ENCODE assay signal across 27 cellular contexts in genomic region chr21:45475797-45476570, GRCh38.
A peak's percentile ranks its signal among the peaks of the same experiment; 100 is the strongest.
DNase-seq lines count a peak whose midpoint lies in the region; ATAC-seq and TF ChIP-seq lines count a peak whose summit lies in the region.
"Had no signal": no experiment of that assay in that cellular context is flagged by ENCODE, and none has a peak within 500 bp of the region (broad histone marks: within the 10 kb centered on the region; RNA-seq: fewer than 3 reads in every experiment).

No MANE protein-coding gene starts in this region.

- H3K27ac ChIP-seq in CD4-positive, CD25-positive, alpha-beta regulatory T cell (ENCODE audit: insufficient read depth, low read length, poor library complexity, severe bottlenecking), result no peak overlapping the region
- H3K27ac ChIP-seq in IMR-90 (ENCODE audit: insufficient read depth, low read length), result no peak overlapping the region
- peak overlapping the region; percentile 24 for H3K27ac ChIP-seq in endodermal cell (ENCODE audit: low read depth, low read length)
- H3K27ac ChIP-seq: HL-60, right atrium auricular region, stomach had no signal

- no peak for DNase-seq in activated naive CD4-positive, alpha-beta T cell treated with anti-CD3 and anti-CD28 coated beads for 36 hours
- DNase-seq in activated naive CD4-positive, alpha-beta T cell treated with anti-CD3 and anti-CD28 coated beads, Interleukin-2, amount 50 U/mL, for 16 hours, result no peak
- no peak for DNase-seq in CD4-positive, CD25-positive, alpha-beta regulatory T cell
- DNase-seq in IMR-90 (no peak), endodermal cell (no peak), DMS79 treated with DMSO at 0.1 percent for 48 hours (lab: John Stamatoyannopoulos, UW) (no peak), NCI-H187 (lab: John Stamatoyannopoulos, UW) (no peak)
- DNase-seq: activated CD4-positive, alpha-beta T cell treated with anti-CD3 and anti-CD28 coated beads for 4 hours; activated gamma-delta T cell treated with Interleukin-2 at 50 U/mL for 16 hours; activated T-cell treated with anti-CD3 and anti-CD28 coated beads, Interleukin-2, amount 50 U/mL, for 24 hours; aorta; DMS53; effector CD4-positive, alpha-beta T cell; H7; hypothalamus; Kasumi-1; mammary epithelial cell; NCI-H1417; NCI-H2029 treated with DMSO at 0.1 percent for 48 hours; NCI-H524; SK-N-SH; stomach had no signal

- no peak for TF ChIP-seq CTCF in IMR-90 (conservative IDR thresholded peaks at IDR 0.05; ENCODE audit: low read depth, low read length)
- TF ChIP-seq CTCF in endodermal cell (conservative IDR thresholded peaks at IDR 0.05), result no peak

- no peaks in the 10 kb centered on the region for H3K27me3 ChIP-seq in CD4-positive, CD25-positive, alpha-beta regulatory T cell (ENCODE audit: control insufficient read depth, insufficient read depth, low read length)
- no peaks in the 10 kb centered on the region for H3K27me3 ChIP-seq in IMR-90 (ENCODE audit: control insufficient read depth, insufficient read depth, low read length)
- no peaks in the 10 kb centered on the region for H3K27me3 ChIP-seq in endodermal cell (ENCODE audit: control insufficient read depth, insufficient read depth, low read length, poor library complexity, severe bottlenecking)
- H3K27me3 ChIP-seq: neutrophil, right atrium auricular region had no signal

- no peak overlapping the region for H2AK9ac ChIP-seq in IMR-90 (replicated peaks; ENCODE audit: low read depth, low read length, poor library complexity)

- CTCF ChIA-PET in activated naive CD4-positive, alpha-beta T cell treated with anti-CD3 and anti-CD28 coated beads for 36 hours (lab: Charles Lee), result no interaction called here
- CTCF ChIA-PET in IMR-90 (lab: Yijun Ruan, JAX), result no interaction called here

- peaks cover 19% of the 10 kb centered on the region for H3K9me1 ChIP-seq in IMR-90 (ENCODE audit: insufficient read depth, low read length)

- H3K18ac ChIP-seq in IMR-90 (ENCODE audit: low read depth, low read length), result no peak overlapping the region

- H3K14ac ChIP-seq in IMR-90 (replicated peaks; ENCODE audit: low read depth, low read length), result no peak overlapping the region

- H3K4me1 Mint-ChIP-seq in activated naive CD4-positive, alpha-beta T cell treated with anti-CD3 and anti-CD28 coated beads for 36 hours (ENCODE audit: low read depth), result peaks cover 33% of the 10 kb centered on the region
- peaks cover 5 to 42% (median 21%) of the 10 kb centered on the region in 4 donors for H3K4me1 Mint-ChIP-seq in CD4-positive, CD25-positive, alpha-beta regulatory T cell
- H3K4me1 Mint-ChIP-seq in endodermal cell, result peaks cover 13% of the 10 kb centered on the region

- WGBS in IMR-90 (ENCODE audit: extremely low coverage in 2 of 2, insufficient read length in 1 of 2), 2 experiments, result 92 to 100% methylated on average over 1 to 28 of the region's 53 CpGs
- WGBS in endodermal cell (ENCODE audit: insufficient coverage in 1 of 2, insufficient read length in 1 of 2), 2 experiments, result 95 to 97% methylated on average over 36 to 53 of the region's 53 CpGs

- H3K4ac ChIP-seq in IMR-90 (ENCODE audit: low read depth, low read length), result no peak overlapping the region

- no peak overlapping the region for H2BK120ac ChIP-seq in IMR-90 (ENCODE audit: low read depth, low read length)

- no peak overlapping the region for H3K4me2 ChIP-seq in IMR-90 (ENCODE audit: low read depth, low read length)
- H3K4me2 ChIP-seq: SK-N-SH, smooth muscle cell had no signal

- H3K27me3 Mint-ChIP-seq in activated naive CD4-positive, alpha-beta T cell treated with anti-CD3 and anti-CD28 coated beads for 36 hours (ENCODE audit: low read depth), result no peaks in the 10 kb centered on the region
- no peaks in the 10 kb centered on the region for H3K27me3 Mint-ChIP-seq in CD4-positive, CD25-positive, alpha-beta regulatory T cell
- no peaks in the 10 kb centered on the region for H3K27me3 Mint-ChIP-seq in endodermal cell (ENCODE audit: insufficient read depth)
- H3K27me3 Mint-ChIP-seq: activated T-cell treated with anti-CD3 and anti-CD28 coated beads, Interleukin-2, amount 50 U/mL, for 24 hours had no signal

- intact Hi-C loops in activated naive CD4-positive, alpha-beta T cell treated with anti-CD3 and anti-CD28 coated beads for 36 hours (cut with micrococcal nuclease), result no loop called here
- intact Hi-C loops in IMR-90 (cut with micrococcal nuclease), result loop anchor here (5.0 kb wide), 2 partner anchors 346 to 446 kb away; no protein-coding TSS in a partner anchor

- H3K36me3 ChIP-seq in CD4-positive, CD25-positive, alpha-beta regulatory T cell (ENCODE audit: control insufficient read depth, insufficient read depth, low read length), result no peaks in the 10 kb centered on the region
- H3K36me3 ChIP-seq in IMR-90 (ENCODE audit: control insufficient read depth, insufficient read depth, low read length) (peaks cover 62% of the 10 kb centered on the region), endodermal cell (ENCODE audit: control insufficient read depth, insufficient read depth, low read length) (peaks cover 75% of the 10 kb centered on the region)
- H3K36me3 ChIP-seq: neutrophil had no signal

- H2AFZ ChIP-seq in IMR-90 (replicated peaks; ENCODE audit: low read length, poor library complexity), result no peak overlapping the region

- no peak overlapping the region for H3K23ac ChIP-seq in IMR-90 (ENCODE audit: low read depth, low read length)

- H3K9me3 Mint-ChIP-seq in activated naive CD4-positive, alpha-beta T cell treated with anti-CD3 and anti-CD28 coated beads for 36 hours, result no peaks in the 10 kb centered on the region
- H3K9me3 Mint-ChIP-seq in CD4-positive, CD25-positive, alpha-beta regulatory T cell, result no peaks in the 10 kb centered on the region
- no peaks in the 10 kb centered on the region for H3K9me3 Mint-ChIP-seq in endodermal cell
- H3K9me3 Mint-ChIP-seq: activated T-cell treated with anti-CD3 and anti-CD28 coated beads, Interleukin-2, amount 50 U/mL, for 24 hours had no signal

- in situ Hi-C loops in IMR-90 (cut with MboI; ENCODE audit: low sequenced_read_pairs), result no loop called here

- 0 out of 3 replicates have a peak overlapping the region, but pooled peaks have one; percentile 6 for H2BK15ac ChIP-seq in IMR-90 (ENCODE audit: low read depth, low read length)

- peak overlapping the region; percentile 28 for H3K27ac Mint-ChIP-seq in activated naive CD4-positive, alpha-beta T cell treated with anti-CD3 and anti-CD28 coated beads for 36 hours
- peak overlapping the region in 2 of 3 donors; percentile 51 to 88 for H3K27ac Mint-ChIP-seq in CD4-positive, CD25-positive, alpha-beta regulatory T cell
- no peak overlapping the region for H3K27ac Mint-ChIP-seq in endodermal cell
- H3K27ac Mint-ChIP-seq: activated T-cell treated with anti-CD3 and anti-CD28 coated beads, Interleukin-2, amount 50 U/mL, for 24 hours had no signal

- TF ChIP-seq RAD21 in IMR-90 (IDR thresholded peaks at IDR 0.05; ENCODE audit: low read length), result no peak

- peaks cover 11 to 54% of the 10 kb centered on the region in 2 experiments; a peak in 3 of 4 replicates for H3K79me1 ChIP-seq in IMR-90 (ENCODE audit: low read depth in 1 of 2, low read length in 2 of 2)

- H2BK5ac ChIP-seq in IMR-90 (ENCODE audit: low read depth, low read length, poor library complexity, severe bottlenecking), result peak overlapping the region; percentile 67

- H3K36me3 Mint-ChIP-seq in activated naive CD4-positive, alpha-beta T cell treated with anti-CD3 and anti-CD28 coated beads for 36 hours (ENCODE audit: low read depth), result no peaks in the 10 kb centered on the region
- H3K36me3 Mint-ChIP-seq in CD4-positive, CD25-positive, alpha-beta regulatory T cell, result no peaks in the 10 kb centered on the region
- peaks cover 60% of the 10 kb centered on the region for H3K36me3 Mint-ChIP-seq in endodermal cell (ENCODE audit: low read depth)

- H3K9ac ChIP-seq in IMR-90 (ENCODE audit: low read depth, low read length) (no peak overlapping the region), endodermal cell (ENCODE audit: extremely low read depth, low read length, poor library complexity, severe bottlenecking) (no peak overlapping the region)
- H3K9ac ChIP-seq: SK-N-SH had no signal

- no peak overlapping the region for H4K8ac ChIP-seq in IMR-90 (ENCODE audit: low read depth in 2 of 2, low read length in 2 of 2)

- no peak overlapping the region for H2BK20ac ChIP-seq in IMR-90 (ENCODE audit: low read depth, low read length)

- no peak overlapping the region for H3K4me3 Mint-ChIP-seq in activated naive CD4-positive, alpha-beta T cell treated with anti-CD3 and anti-CD28 coated beads for 36 hours
- H3K4me3 Mint-ChIP-seq in CD4-positive, CD25-positive, alpha-beta regulatory T cell, result peak overlapping the region in 2 of 4 donors; percentile 59 to 79
- no peak overlapping the region for H3K4me3 Mint-ChIP-seq in endodermal cell
- H3K4me3 Mint-ChIP-seq: activated T-cell treated with anti-CD3 and anti-CD28 coated beads, Interleukin-2, amount 50 U/mL, for 24 hours had no signal

- H2AK5ac ChIP-seq in IMR-90 (ENCODE audit: low read depth, low read length), result peak overlapping the region; percentile 93; the same call in 1 of the 2 replicates

- no peak for ATAC-seq in CD4-positive, CD25-positive, alpha-beta regulatory T cell (ENCODE audit: low read depth in 2 of 2)
- no peak for ATAC-seq in IMR-90 (ENCODE audit: low read depth)
- no peak for ATAC-seq in HG02870 (IDR thresholded peaks at IDR 0.05; ENCODE audit: unreplicated experiment)

- TF ChIP-seq POLR2A in IMR-90 (IDR thresholded peaks at IDR 0.05; ENCODE audit: low read depth, low read length), result no peak

- no peak overlapping the region for H3K4me3 ChIP-seq in CD4-positive, CD25-positive, alpha-beta regulatory T cell (ENCODE audit: low read depth, low read length)
- no peak overlapping the region for H3K4me3 ChIP-seq in IMR-90 (ENCODE audit: insufficient read depth, low read depth, low read length)
- H3K4me3 ChIP-seq in endodermal cell (ENCODE audit: low read length), result no peak overlapping the region
- H3K4me3 ChIP-seq: right atrium auricular region, smooth muscle cell, stomach had no signal

- no peaks in the 10 kb centered on the region for H3K9me3 ChIP-seq in CD4-positive, CD25-positive, alpha-beta regulatory T cell (ENCODE audit: control insufficient read depth in 2 of 2, low read length in 2 of 2)
- no peaks in the 10 kb centered on the region for H3K9me3 ChIP-seq in IMR-90 (ENCODE audit: control insufficient read depth, insufficient read depth, low read length)
- H3K9me3 ChIP-seq in endodermal cell (ENCODE audit: control insufficient read depth, low read length), result no peaks in the 10 kb centered on the region
- H3K9me3 ChIP-seq: neutrophil, right atrium auricular region, SK-N-SH, stomach had no signal

- H4K5ac ChIP-seq in IMR-90 (ENCODE audit: low read depth, low read length), result no peak overlapping the region

- H3K4me1 ChIP-seq in CD4-positive, CD25-positive, alpha-beta regulatory T cell (ENCODE audit: control insufficient read depth, insufficient read depth, low read length, poor library complexity, severe bottlenecking), result peaks cover 17% of the 10 kb centered on the region
- H3K4me1 ChIP-seq in IMR-90 (ENCODE audit: control insufficient read depth, insufficient read depth, low read length) (peaks cover 20% of the 10 kb centered on the region), endodermal cell (ENCODE audit: control insufficient read depth, insufficient read depth, low read length) (peaks cover 6% of the 10 kb centered on the region)

- dilution Hi-C loops in IMR-90 (cut with HindIII; ENCODE audit: low sequenced_read_pairs, unreplicated experiment), result no loop called here

- POLR2A ChIA-PET in IMR-90 (lab: Charles Lee; ENCODE audit: unreplicated experiment), result no interaction called here

- peaks cover 44% of the 10 kb centered on the region for H4K20me1 ChIP-seq in IMR-90 (ENCODE audit: insufficient read depth, low read length)

- BruUV-seq in IMR-90 (replicated peaks; lab: Mats Ljungman, UMichigan), result no TSS peak

- H3K56ac ChIP-seq in IMR-90 (ENCODE audit: extremely low read depth, insufficient read depth, low read length), result no peak overlapping the region

- no peak overlapping the region for H4K91ac ChIP-seq in IMR-90 (ENCODE audit: insufficient read depth, low read depth, low read length)
